26 cellular contexts compared by ENCODE assay signal in genomic region chr10:49270565-49270964, GRCh38. TPM values are rescaled to one million over a fixed set of nuclear protein-coding genes. Genes with fewer than 3 reads are reported as not detected.
"Had no signal": no experiment of that assay in that cellular context is flagged by ENCODE, and none has a peak within 500 bp of the region (broad histone marks: within the 10 kb centered on the region; RNA-seq: fewer than 3 reads in every experiment).

No MANE protein-coding gene starts in this region.

- H3K36me3 ChIP-seq: brain microvascular endothelial cell, WERI-Rb-1 had no signal

- H3K27ac Mint-ChIP-seq: activated CD4-positive, alpha-beta memory T cell treated with anti-CD3 and anti-CD28 coated beads, Interleukin-2, amount 10 ng/mL, durations not matched to agents 7 days and 5 days; activated CD4-positive, alpha-beta T cell treated with anti-CD3 and anti-CD28 coated beads for 36 hours; activated naive CD4-positive, alpha-beta T cell treated with anti-CD3 and anti-CD28 coated beads for 36 hours; activated naive CD8-positive, alpha-beta T cell; activated T-helper 17 cell treated with anti-CD3 and anti-CD28 coated beads, Interleukin-2, amount 50 U/mL, for 72 hours; T-cell had no signal

- ATAC-seq: activated CD4-positive, alpha-beta T cell treated with anti-CD3 and anti-CD28 coated beads for 36 hours; activated T-helper 17 cell treated with anti-CD3 and anti-CD28 coated beads, Interleukin-2, amount 50 U/mL, for 72 hours; T-cell had no signal

- H3K36me3 Mint-ChIP-seq: T-cell had no signal

- H3K27me3 ChIP-seq: brain microvascular endothelial cell had no signal

- H3K27me3 Mint-ChIP-seq: activated T-helper 17 cell treated with anti-CD3 and anti-CD28 coated beads, Interleukin-2, amount 50 U/mL, for 72 hours had no signal

- H3K4me1 Mint-ChIP-seq: activated T-helper 17 cell treated with anti-CD3 and anti-CD28 coated beads, Interleukin-2, amount 50 U/mL, for 72 hours had no signal

- H3K4me3 Mint-ChIP-seq: activated CD4-positive, alpha-beta memory T cell treated with anti-CD3 and anti-CD28 coated beads, Interleukin-2, amount 10 ng/mL, durations not matched to agents 7 days and 5 days; activated CD4-positive, alpha-beta T cell treated with anti-CD3 and anti-CD28 coated beads for 36 hours; activated naive CD4-positive, alpha-beta T cell treated with anti-CD3 and anti-CD28 coated beads for 36 hours; activated naive CD8-positive, alpha-beta T cell; activated T-helper 17 cell treated with anti-CD3 and anti-CD28 coated beads, Interleukin-2, amount 50 U/mL, for 72 hours; T-cell had no signal

- H3K27ac ChIP-seq: brain microvascular endothelial cell, WERI-Rb-1 had no signal

- DNase-seq: activated CD4-positive, alpha-beta memory T cell treated with anti-CD3 and anti-CD28 coated beads, Interleukin-2, amount 10 ng/mL, durations not matched to agents 7 days and 5 days; activated CD4-positive, alpha-beta T cell treated with anti-CD3 and anti-CD28 coated beads for 36 hours; activated CD4-positive, alpha-beta T cell treated with anti-CD3 and anti-CD28 coated beads, Interleukin-2, amount 50 U/mL, for 1 hour; activated gamma-delta T cell; activated naive CD4-positive, alpha-beta T cell treated with anti-CD3 and anti-CD28 coated beads for 36 hours; activated T-cell treated with anti-CD3 and anti-CD28 coated beads for 4 hours; activated T-cell treated with anti-CD3 and anti-CD28 coated beads, Interleukin-2, amount 50 U/mL, for 48 hours; brain microvascular endothelial cell; MM.1S; NCI-H1105; NCI-H1436; NCI-H1694 treated with DMSO at 0.1 percent for 48 hours; NCI-H2029 treated with DMSO at 0.1 percent for 48 hours; NCI-H345; NCI-H510A; NCI-H526 treated with DMSO at 0.1 percent for 48 hours; NCI-H82; SIG-M5; T-cell; T-helper 2 cell; T1000; WERI-Rb-1 had no signal

RNA-seq across cellular contexts. Expression of gene C10orf71, which starts 28.4 kb away (rescaled TPM):
- total RNA-seq: activated CD4-positive, alpha-beta memory T cell treated with anti-CD3 and anti-CD28 coated beads, Interleukin-2, amount 10 ng/mL, durations not matched to agents 7 days and 5 days; activated CD4-positive, alpha-beta T cell treated with anti-CD3 and anti-CD28 coated beads for 36 hours; activated CD8-positive, alpha-beta memory T cell treated with anti-CD3 and anti-CD28 coated beads for 36 hours; activated naive CD4-positive, alpha-beta T cell treated with anti-CD3 and anti-CD28 coated beads for 36 hours; activated T-helper 17 cell treated with anti-CD3 and anti-CD28 coated beads, Interleukin-2, amount 50 U/mL, for 72 hours; RPMI7951; T-cell had no signal
